ENCODE assay signal across 8 cellular contexts in the genomic region with DNA sequence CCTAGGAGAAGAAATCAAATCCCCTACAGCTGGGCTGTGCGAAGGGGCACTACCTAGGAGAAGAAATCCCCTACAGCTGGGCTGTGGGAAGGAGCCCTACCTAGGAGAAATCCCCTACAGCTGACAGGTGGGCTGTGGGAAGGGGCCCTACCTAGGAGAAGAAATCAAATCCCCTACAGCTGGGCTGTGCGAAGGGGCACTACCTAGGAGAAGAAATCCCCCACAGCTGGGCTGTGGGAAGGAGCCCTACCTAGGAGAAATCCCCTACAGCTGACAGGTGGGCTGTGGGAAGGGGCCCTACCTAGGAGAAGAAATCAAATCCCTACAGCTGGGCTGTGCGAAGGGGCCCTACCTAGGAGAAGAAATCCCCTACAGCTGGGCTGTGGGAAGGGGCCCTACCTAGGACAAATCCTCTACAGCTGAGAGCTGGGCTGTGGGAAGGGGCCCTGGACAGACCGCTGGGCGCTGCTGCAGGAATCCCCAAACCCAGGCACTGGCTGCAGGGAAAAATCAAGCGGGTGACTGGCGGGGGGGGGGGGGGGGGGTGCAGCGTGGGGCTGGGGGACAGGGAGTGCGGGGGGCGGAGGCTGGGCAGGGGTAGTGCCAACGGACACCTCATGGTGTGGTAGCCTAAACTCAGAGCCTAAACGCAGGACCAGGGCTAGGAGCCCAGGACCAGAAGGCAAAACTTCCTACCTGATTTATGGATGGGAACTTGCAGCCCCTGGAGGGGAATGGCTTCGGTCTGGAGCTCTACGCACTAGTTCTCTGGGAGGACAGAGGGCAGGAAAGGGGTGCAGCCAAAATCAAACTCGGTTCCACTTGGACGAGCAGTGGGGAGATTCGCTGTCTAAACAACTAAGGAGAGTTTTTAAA. TPM values are rescaled to one million over a fixed set of nuclear protein-coding genes. Genes with fewer than 3 reads are reported as not detected.
DNase-seq lines count a peak whose midpoint lies in the region; ATAC-seq and TF ChIP-seq lines count a peak whose summit lies in the region.
"Not testable (repeated sequence)": the region's sequence is repeated elsewhere in the genome, so short reads cannot be mapped to it uniquely, and the experiment has no call there.

No MANE protein-coding gene starts in this region.

- H3K4me1 ChIP-seq in Loucy (ENCODE audit: insufficient read depth, low read length, poor library complexity, severe bottlenecking) (peaks cover 47% of the 10 kb centered on the region), right lobe of liver (peaks cover 0 to 52% (median 3%) of the 10 kb centered on the region in 4 donors)
- H3K4me1 ChIP-seq in endodermal cell (ENCODE audit: control insufficient read depth, insufficient read depth, low read length); smooth muscle cell (ENCODE audit: low read depth): not testable (repeated sequence)

- H3K9me3 ChIP-seq in Loucy (ENCODE audit: insufficient read depth, low read depth, low read length); endodermal cell (ENCODE audit: control insufficient read depth, low read length); right lobe of liver; smooth muscle cell (replicated peaks; ENCODE audit: low read depth): not testable (repeated sequence)

- TF ChIP-seq CTCF in AG10803 (conservative IDR thresholded peaks at IDR 0.05; ENCODE audit: low read length); Loucy (conservative IDR thresholded peaks at IDR 0.05; ENCODE audit: low read length); endodermal cell (conservative IDR thresholded peaks at IDR 0.05); right lobe of liver (IDR thresholded peaks at IDR 0.05); smooth muscle cell (IDR thresholded peaks at IDR 0.05; ENCODE audit: borderline replicate concordance, insufficient read depth, poor library complexity, severe bottlenecking): not testable (repeated sequence)

- H3K4me3 ChIP-seq in AG10803 (ENCODE audit: low read length): peak overlapping the region; percentile 96
- H3K4me3 ChIP-seq in Loucy (ENCODE audit: low read length, poor library complexity, severe bottlenecking): peak overlapping the region; percentile 84
- peak overlapping the region; percentile 94 for H3K4me3 ChIP-seq in endodermal cell (ENCODE audit: low read length)
- peak overlapping the region; percentile 65 to 80 (median 77) for H3K4me3 ChIP-seq in right lobe of liver
- H3K4me3 ChIP-seq in smooth muscle cell: peak overlapping the region; percentile 14

- peaks cover 39% of the 10 kb centered on the region for H3K79me2 ChIP-seq in Loucy (ENCODE audit: insufficient read depth, low read length)
- not testable (repeated sequence) for H3K79me2 ChIP-seq in smooth muscle cell (ENCODE audit: low read depth)

- H3K27me3 ChIP-seq in Loucy (ENCODE audit: insufficient read depth, low read length, poor library complexity, severe bottlenecking); endodermal cell (ENCODE audit: control insufficient read depth, insufficient read depth, low read length, poor library complexity, severe bottlenecking); right lobe of liver; smooth muscle cell (ENCODE audit: low read depth): not testable (repeated sequence)

- not testable (repeated sequence) for H3K36me3 ChIP-seq in Loucy (ENCODE audit: insufficient read depth, low read length); right lobe of liver; smooth muscle cell (ENCODE audit: low read depth)
- H3K36me3 ChIP-seq in endodermal cell (ENCODE audit: control insufficient read depth, insufficient read depth, low read length): peaks cover 14% of the 10 kb centered on the region

- peak overlapping the region; percentile 73 for H3K4me3 Mint-ChIP-seq in endodermal cell

- peak overlapping the region; percentile 90 for H3K4me2 ChIP-seq in Loucy (ENCODE audit: low read depth, low read length, poor library complexity, severe bottlenecking)
- H3K4me2 ChIP-seq in smooth muscle cell: not testable (repeated sequence)

- TF ChIP-seq POLR2A in right lobe of liver (IDR thresholded peaks at IDR 0.05): not testable (repeated sequence)

- H3K36me3 Mint-ChIP-seq in endodermal cell (ENCODE audit: low read depth): peaks cover 11% of the 10 kb centered on the region

- H3K9me2 ChIP-seq in Loucy (replicated peaks; ENCODE audit: low read depth, low read length): not testable (repeated sequence)

- 35 to 50% methylated on average over 4 to 15 of the region's 17 CpGs for WGBS in endodermal cell (ENCODE audit: insufficient coverage in 1 of 2, insufficient read length in 1 of 2), 2 experiments
- WGBS in right lobe of liver (ENCODE audit: insufficient coverage, low coverage, low lambda C conversion rate, missing lambda C conversion rate): 6% methylated on average over 8 of the region's 17 CpGs
- 97% methylated on average over 16 of the region's 17 CpGs for WGBS in smooth muscle cell (ENCODE audit: low lambda C conversion rate)

- H4K20me1 ChIP-seq in Loucy (ENCODE audit: insufficient read depth, low read length, poor library complexity, severe bottlenecking): peaks cover 12% of the 10 kb centered on the region
- not testable (repeated sequence) for H4K20me1 ChIP-seq in smooth muscle cell (ENCODE audit: low read depth)

- peak overlapping the region; percentile 93 for H3K27ac ChIP-seq in endodermal cell (ENCODE audit: low read depth, low read length)
- H3K27ac ChIP-seq in right lobe of liver: peak overlapping the region; percentile 89 to 97 (median 94)
- not testable (repeated sequence) for H3K27ac ChIP-seq in smooth muscle cell (ENCODE audit: low read depth)

- intact Hi-C loops in right lobe of liver (cut with DNase I): not testable (repeated sequence)

- ATAC-seq in GM19025 (IDR thresholded peaks at IDR 0.05; ENCODE audit: low read depth, unreplicated experiment) (peak; percentile 29), HG02840 (IDR thresholded peaks at IDR 0.05; ENCODE audit: low FRiP score, unreplicated experiment) (peak; percentile 27), right lobe of liver (peak; percentile 12 to 30 (median 18))

- DNase-seq in AG10803 (ENCODE audit: low read depth); endodermal cell; smooth muscle cell (lab: John Stamatoyannopoulos, UW; ENCODE audit: unreplicated experiment): not testable (repeated sequence)
- peak; percentile 60 for DNase-seq in activated CD8-positive, alpha-beta memory T cell treated with anti-CD3 and anti-CD28 coated beads for 24 hours
- peak in 2 of 3 donors; percentile 17 to 49 for DNase-seq in right lobe of liver

- H2AFZ ChIP-seq in Loucy (ENCODE audit: low read length): peak overlapping the region; percentile 94
- not testable (repeated sequence) for H2AFZ ChIP-seq in smooth muscle cell (ENCODE audit: low read depth)

- H3K9ac ChIP-seq in Loucy (ENCODE audit: low read depth, low read length, poor library complexity, severe bottlenecking): peak overlapping the region; percentile 94
- peak overlapping the region; percentile 84 for H3K9ac ChIP-seq in endodermal cell (ENCODE audit: extremely low read depth, low read length, poor library complexity, severe bottlenecking)
- not testable (repeated sequence) for H3K9ac ChIP-seq in smooth muscle cell (ENCODE audit: low read depth)

- H3K4me1 Mint-ChIP-seq in endodermal cell: peaks cover 16% of the 10 kb centered on the region

- H3K9me3 Mint-ChIP-seq in endodermal cell: not testable (repeated sequence)

- not testable (repeated sequence) for H3F3A ChIP-seq in Loucy (ENCODE audit: low read depth); smooth muscle cell (ENCODE audit: low read depth)

- peak overlapping the region; percentile 94 for H3K27ac Mint-ChIP-seq in endodermal cell

- not testable (repeated sequence) for H3K27me3 Mint-ChIP-seq in endodermal cell (ENCODE audit: insufficient read depth)

RNA-seq across cellular contexts. Expression of gene CRYZ, which starts 0.5 kb away (rescaled TPM):
- total RNA-seq in endodermal cell (10 to 100 TPM; 17.4 to 30.6 TPM), right lobe of liver (100 to 1,000 TPM; 127 to 177 (median 150) TPM), smooth muscle cell (0.04 TPM in 1 of 2 replicates, not detected in the other)
- 43.6 TPM for polyA plus RNA-seq in endodermal cell (2013, experiment 1 of 2)
- 39.6 TPM for polyA plus RNA-seq in endodermal cell (2013, experiment 2 of 2)
- not detected in 2 replicates for polyA plus RNA-seq in smooth muscle cell

RNA-seq across cellular contexts. Expression of gene TYW3, which starts 0.6 kb away (rescaled TPM):
- 10 to 100 TPM; 14.8 to 18.9 TPM for total RNA-seq in endodermal cell
- 18.7 TPM for polyA plus RNA-seq in endodermal cell (2013, experiment 1 of 2)
- 18.6 TPM for polyA plus RNA-seq in endodermal cell (2013, experiment 2 of 2)
- total RNA-seq in right lobe of liver: 10 to 100 TPM in 2 of 6 experiments, 1 to 10 TPM in 4; 7.4 to 10.8 (median 8.5) TPM
- not detected in 2 replicates for total RNA-seq in smooth muscle cell
- polyA plus RNA-seq in smooth muscle cell: not detected in 2 replicates

RNA-seq across cellular contexts. Expression of gene ERICH3, which starts 58.7 kb away (rescaled TPM):
- total RNA-seq in endodermal cell (not detected), right lobe of liver (under 1 TPM in 4 of 6 experiments, not detected in 2; 0.06 to 0.51 (median 0.14) TPM), smooth muscle cell (not detected in 2 replicates)
- 0.25 TPM for polyA plus RNA-seq in endodermal cell (2013, experiment 1 of 2)
- polyA plus RNA-seq in endodermal cell (2013, experiment 2 of 2): 0.25 TPM
- not detected in 2 replicates for polyA plus RNA-seq in smooth muscle cell

Comparison
In these comparisons a context has a peak if more than half of its experiments do, and no peak if none do; other contexts are left out.
1. H3K4me3 ChIP-seq: peak in every context shown above with its lines; median percentile 96 in AG10803; 94 in endodermal cell; 84 in Loucy; 77 in right lobe of liver; 14 in smooth muscle cell.
2. RNA of gene CRYZ, which starts 0.5 kb away (total RNA-seq): 127 to 177 TPM in right lobe of liver and 17.4 to 30.6 TPM in endodermal cell; 0.04 TPM in smooth muscle cell; every median in the first group is over 10 times any median in the second.
3. Peak in every context shown above with its lines, with median percentiles within 50 percentile points of each other: ATAC-seq.